In genomic region chr2:41963661-41964525, GRCh38 we compare ENCODE assay signal across 8 cellular contexts.
A peak's percentile ranks its signal among the peaks of the same experiment; 100 is the strongest.
DNase-seq lines count a peak whose midpoint lies in the region; ATAC-seq and TF ChIP-seq lines count a peak whose summit lies in the region.

No MANE protein-coding gene starts in this region.

- peak overlapping the region; percentile 71 for H3K4me2 ChIP-seq in GM23338

- DNase-seq in GM23338 (ENCODE audit: low spot score) (peak; percentile 63), SJSA1 (ENCODE audit: low read depth in 1 of 2, low spot score in 2 of 2) (peak; percentile 39 to 68), left ventricle myocardium superior (peak; percentile 62), retinal pigment epithelial cell (ENCODE audit: low read depth) (peak; percentile 46)
- DNase-seq in stimulated activated effector memory CD8-positive, alpha-beta T cell treated with anti-CD3 and anti-CD28 coated beads, Interleukin-12 subunit alpha, Interleukin-12 subunit beta, amount 100 ng/mL, for 72 hours (ENCODE audit: low spot score in 2 of 2): no peak
- DNase-seq in activated CD4-positive, alpha-beta memory T cell treated with anti-CD3 and anti-CD28 coated beads, Interleukin-2, amount 10 ng/mL, durations not matched to agents 7 days and 5 days: no peak
- no peak for DNase-seq in activated CD4-positive, alpha-beta T cell treated with anti-CD3 and anti-CD28 coated beads for 1 hour

- H3K36me3 ChIP-seq in GM23338 (ENCODE audit: insufficient read depth): no peaks in the 10 kb centered on the region
- H3K36me3 ChIP-seq in SJSA1: no peaks in the 10 kb centered on the region

- H3K27ac Mint-ChIP-seq in GM23338: no peak overlapping the region; the same call in 1 of the 2 replicates
- no peak overlapping the region for H3K27ac Mint-ChIP-seq in stimulated activated effector memory CD8-positive, alpha-beta T cell treated with anti-CD3 and anti-CD28 coated beads, Interleukin-12 subunit alpha, Interleukin-12 subunit beta, amount 100 ng/mL, for 72 hours
- no peak overlapping the region for H3K27ac Mint-ChIP-seq in activated CD4-positive, alpha-beta memory T cell treated with anti-CD3 and anti-CD28 coated beads, Interleukin-2, amount 10 ng/mL, durations not matched to agents 7 days and 5 days

- peaks cover 55% of the 10 kb centered on the region for H3K4me1 Mint-ChIP-seq in GM23338
- H3K4me1 Mint-ChIP-seq in stimulated activated effector memory CD8-positive, alpha-beta T cell treated with anti-CD3 and anti-CD28 coated beads, Interleukin-12 subunit alpha, Interleukin-12 subunit beta, amount 100 ng/mL, for 72 hours: peaks cover 12% of the 10 kb centered on the region
- no peaks in the 10 kb centered on the region for H3K4me1 Mint-ChIP-seq in activated CD4-positive, alpha-beta memory T cell treated with anti-CD3 and anti-CD28 coated beads, Interleukin-2, amount 10 ng/mL, durations not matched to agents 7 days and 5 days

- intact Hi-C loops in left ventricle myocardium superior (cut with micrococcal nuclease): no loop called here

- H3K4me3 ChIP-seq in GM23338 (no peak overlapping the region), SJSA1 (no peak overlapping the region), retinal pigment epithelial cell (ENCODE audit: low read length) (no peak overlapping the region)

- no peaks in the 10 kb centered on the region for H3F3A ChIP-seq in GM23338 (replicated peaks; ENCODE audit: low read depth)

- CTCF ChIA-PET in activated CD4-positive, alpha-beta memory T cell treated with anti-CD3 and anti-CD28 coated beads, Interleukin-2, amount 10 ng/mL, durations not matched to agents 7 days and 5 days (lab: Charles Lee): no interaction called here

- H3K9me3 ChIP-seq in SJSA1 (replicated peaks): no peaks in the 10 kb centered on the region

- H3K27me3 Mint-ChIP-seq in GM23338 (ENCODE audit: insufficient read depth, low read depth, poor library complexity): peaks cover 8% of the 10 kb centered on the region
- peaks cover 7% of the 10 kb centered on the region for H3K27me3 Mint-ChIP-seq in activated CD4-positive, alpha-beta memory T cell treated with anti-CD3 and anti-CD28 coated beads, Interleukin-2, amount 10 ng/mL, durations not matched to agents 7 days and 5 days

- H3K79me2 ChIP-seq in GM23338 (replicated peaks; ENCODE audit: insufficient read depth): no peaks in the 10 kb centered on the region

- ATAC-seq in GM23338 (peak; percentile 71), left ventricle myocardium superior (peak; percentile 37), GM18873 (IDR thresholded peaks at IDR 0.05; ENCODE audit: low FRiP score, unreplicated experiment) (no peak)
- no peak for ATAC-seq in stimulated activated effector memory CD8-positive, alpha-beta T cell treated with anti-CD3 and anti-CD28 coated beads, Interleukin-12 subunit alpha, Interleukin-12 subunit beta, amount 100 ng/mL, for 72 hours

- no peaks in the 10 kb centered on the region for H3K36me3 Mint-ChIP-seq in GM23338 (ENCODE audit: low read depth)
- no peaks in the 10 kb centered on the region for H3K36me3 Mint-ChIP-seq in stimulated activated effector memory CD8-positive, alpha-beta T cell treated with anti-CD3 and anti-CD28 coated beads, Interleukin-12 subunit alpha, Interleukin-12 subunit beta, amount 100 ng/mL, for 72 hours
- no peaks in the 10 kb centered on the region for H3K36me3 Mint-ChIP-seq in activated CD4-positive, alpha-beta memory T cell treated with anti-CD3 and anti-CD28 coated beads, Interleukin-2, amount 10 ng/mL, durations not matched to agents 7 days and 5 days (ENCODE audit: low read depth)

- peak; percentile 11 to 32; a peak in 2 of 4 replicates for TF ChIP-seq CTCF in GM23338 (conservative IDR thresholded peaks at IDR 0.05; ENCODE audit: low read depth in 2 of 2)
- TF ChIP-seq CTCF in retinal pigment epithelial cell (conservative IDR thresholded peaks at IDR 0.05; ENCODE audit: low read depth, low read length): no peak

- H3K4me1 ChIP-seq in GM23338 (ENCODE audit: insufficient read depth) (peaks cover 32% of the 10 kb centered on the region), SJSA1 (replicated peaks) (peaks cover 41% of the 10 kb centered on the region)

- peak overlapping the region; percentile 99 for H2AFZ ChIP-seq in GM23338

- H4K20me1 ChIP-seq in GM23338 (replicated peaks; ENCODE audit: insufficient read depth): no peaks in the 10 kb centered on the region

- POLR2A ChIA-PET in activated CD4-positive, alpha-beta memory T cell treated with anti-CD3 and anti-CD28 coated beads, Interleukin-2, amount 10 ng/mL, durations not matched to agents 7 days and 5 days (lab: Charles Lee): no interaction called here

- H3K27ac ChIP-seq in GM23338 (ENCODE audit: low read depth) (no peak overlapping the region; the same call in 1 of the 2 replicates), SJSA1 (no peak overlapping the region)

- H3K27me3 ChIP-seq in GM23338 (ENCODE audit: insufficient read depth): no peaks in the 10 kb centered on the region
- no peaks in the 10 kb centered on the region for H3K27me3 ChIP-seq in SJSA1 (replicated peaks)

- no peak overlapping the region for H3K4me3 Mint-ChIP-seq in GM23338
- H3K4me3 Mint-ChIP-seq in stimulated activated effector memory CD8-positive, alpha-beta T cell treated with anti-CD3 and anti-CD28 coated beads, Interleukin-12 subunit alpha, Interleukin-12 subunit beta, amount 100 ng/mL, for 72 hours: no peak overlapping the region
- no peak overlapping the region for H3K4me3 Mint-ChIP-seq in activated CD4-positive, alpha-beta memory T cell treated with anti-CD3 and anti-CD28 coated beads, Interleukin-2, amount 10 ng/mL, durations not matched to agents 7 days and 5 days

- no peaks in the 10 kb centered on the region for H3K9me2 ChIP-seq in GM23338 (ENCODE audit: insufficient read depth)

- H3K9me3 Mint-ChIP-seq in GM23338: no peaks in the 10 kb centered on the region; the same call in 2 of the 3 replicates
- no peaks in the 10 kb centered on the region for H3K9me3 Mint-ChIP-seq in stimulated activated effector memory CD8-positive, alpha-beta T cell treated with anti-CD3 and anti-CD28 coated beads, Interleukin-12 subunit alpha, Interleukin-12 subunit beta, amount 100 ng/mL, for 72 hours
- H3K9me3 Mint-ChIP-seq in activated CD4-positive, alpha-beta memory T cell treated with anti-CD3 and anti-CD28 coated beads, Interleukin-2, amount 10 ng/mL, durations not matched to agents 7 days and 5 days: no peaks in the 10 kb centered on the region

TF ChIP-seq in GM23338, 12 proteins besides CTCF, POLR2A, EP300 and RAD21:
- TF ChIP-seq POLR2AphosphoS5 (IDR thresholded peaks at IDR 0.05; ENCODE audit: low read depth): no peak
TF ChIP-seq in GM23338: peak in this region for 0.

Comparison
In these comparisons a context has a peak if more than half of its experiments do, and no peak if none do; other contexts are left out.
1. ATAC-seq: peak in GM23338 (single experiment) and left ventricle myocardium superior (single experiment); none in GM18873 (single experiment) and stimulated activated effector memory CD8-positive, alpha-beta T cell treated with anti-CD3 and anti-CD28 coated beads, Interleukin-12 subunit alpha, Interleukin-12 subunit beta, amount 100 ng/mL, for 72 hours (single experiment).
2. DNase-seq: peak in GM23338 (single experiment), SJSA1 (2 of 2), left ventricle myocardium superior (single experiment) and retinal pigment epithelial cell (single experiment); none in stimulated activated effector memory CD8-positive, alpha-beta T cell treated with anti-CD3 and anti-CD28 coated beads, Interleukin-12 subunit alpha, Interleukin-12 subunit beta, amount 100 ng/mL, for 72 hours (0 of 2), activated CD4-positive, alpha-beta memory T cell treated with anti-CD3 and anti-CD28 coated beads, Interleukin-2, amount 10 ng/mL, durations not matched to agents 7 days and 5 days (single experiment) and activated CD4-positive, alpha-beta T cell treated with anti-CD3 and anti-CD28 coated beads for 1 hour (single experiment).